Comparison of ENCODE assay signal across 8 cellular contexts in the genomic region with DNA sequence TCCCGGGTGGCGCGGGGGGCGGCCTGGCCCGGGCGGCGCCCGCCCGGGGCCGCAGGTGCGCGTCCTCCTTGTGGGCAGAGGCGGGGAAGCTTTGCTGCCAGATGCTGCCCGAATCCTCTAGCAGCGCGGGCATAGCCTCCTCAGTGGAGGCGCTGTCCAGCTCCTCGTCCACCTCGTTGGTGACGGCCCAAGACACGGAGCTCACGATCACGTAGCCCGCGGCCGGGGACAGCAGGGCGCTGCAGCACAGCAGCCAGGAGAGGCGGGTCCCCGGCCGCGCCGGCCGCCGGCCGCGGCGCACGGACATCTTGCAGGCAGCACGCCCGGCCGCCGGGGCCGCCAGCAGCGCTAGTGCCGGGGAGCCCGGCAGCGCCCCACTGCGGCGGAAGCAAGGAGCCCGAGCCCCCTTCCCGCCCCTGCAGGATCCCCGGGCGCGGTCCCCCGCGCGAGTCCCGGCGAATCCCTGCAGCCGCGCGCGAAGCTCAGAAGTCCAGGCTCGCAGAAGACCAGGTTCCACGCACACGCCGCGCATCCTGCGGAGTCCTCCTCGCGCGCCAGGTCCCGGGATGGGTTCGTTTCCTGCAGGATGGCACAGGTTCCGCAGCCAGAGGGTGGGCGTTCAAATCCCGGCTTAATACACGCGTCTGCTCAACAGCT. TPM values are rescaled to one million over a fixed set of nuclear protein-coding genes. Genes with fewer than 3 reads are reported as not detected.
DNase-seq lines count a peak whose midpoint lies in the region; ATAC-seq and TF ChIP-seq lines count a peak whose summit lies in the region.

A gene with protein sequence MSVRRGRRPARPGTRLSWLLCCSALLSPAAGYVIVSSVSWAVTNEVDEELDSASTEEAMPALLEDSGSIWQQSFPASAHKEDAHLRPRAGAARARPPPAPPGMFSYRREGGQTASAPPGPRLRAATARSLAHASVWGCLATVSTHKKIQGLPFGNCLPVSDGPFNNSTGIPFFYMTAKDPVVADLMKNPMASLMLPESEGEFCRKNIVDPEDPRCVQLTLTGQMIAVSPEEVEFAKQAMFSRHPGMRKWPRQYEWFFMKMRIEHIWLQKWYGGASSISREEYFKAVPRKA (minus strand): TSS at position 353 of the 657 bp plus-strand sequence. CDS start 46 bp downstream, at position 307.

- WGBS in ovary, 3 donors = 0 to 1% (median 0%) methylated on average over 62 to 79 of the region's 79 CpGs

- no peaks in the 10 kb centered on the region for H3K9me3 Mint-ChIP-seq in activated naive CD8-positive, alpha-beta T cell treated with anti-CD3 and anti-CD28 coated beads, Interleukin-2, amount 10 ng/mL, durations not matched to agents 7 days and 5 days

- peak within 1 kb of the TSS; percentile 58 for H3K4me3 Mint-ChIP-seq in activated naive CD8-positive, alpha-beta T cell treated with anti-CD3 and anti-CD28 coated beads, Interleukin-2, amount 10 ng/mL, durations not matched to agents 7 days and 5 days

- no peak within 1 kb of the TSS for H3K27ac ChIP-seq in AG04450 (ENCODE audit: low read depth, low read length)
- no peak within 1 kb of the TSS for H3K27ac ChIP-seq in ovary
- H3K27ac ChIP-seq in tibial artery = no peak within 1 kb of the TSS

- no peak within 1 kb of the TSS for H3K27ac Mint-ChIP-seq in activated naive CD8-positive, alpha-beta T cell treated with anti-CD3 and anti-CD28 coated beads, Interleukin-2, amount 10 ng/mL, durations not matched to agents 7 days and 5 days

- no peaks in the 10 kb centered on the region for H3K36me3 Mint-ChIP-seq in activated naive CD8-positive, alpha-beta T cell treated with anti-CD3 and anti-CD28 coated beads, Interleukin-2, amount 10 ng/mL, durations not matched to agents 7 days and 5 days

- peaks cover 25% of the 10 kb centered on the region for H3K27me3 ChIP-seq in AG04450 (ENCODE audit: control insufficient read depth, insufficient read depth, low read length)
- peaks cover 26% of the 10 kb centered on the region for H3K27me3 ChIP-seq in HAP-1 (ENCODE audit: low read depth)
- H3K27me3 ChIP-seq in ovary = no peaks in the 10 kb centered on the region
- H3K27me3 ChIP-seq in tibial artery = peaks cover 0 to 66% of the 10 kb centered on the region in 2 donors

- H3K9me3 ChIP-seq in AG04450 (ENCODE audit: control insufficient read depth, insufficient read depth, low read length) (no peaks in the 10 kb centered on the region), HAP-1 (no peaks in the 10 kb centered on the region), ovary (no peaks in the 10 kb centered on the region), tibial artery (no peaks in the 10 kb centered on the region)

- ATAC-seq in activated naive CD8-positive, alpha-beta T cell treated with anti-CD3 and anti-CD28 coated beads, Interleukin-2, amount 10 ng/mL, durations not matched to agents 7 days and 5 days (ENCODE audit: low read depth) = peak; percentile 83
- peak; percentile 95 for ATAC-seq in Right ventricle myocardium superior (ENCODE audit: poor library complexity)

- peak; percentile 52 for TF ChIP-seq CTCF in AG04450 (IDR thresholded peaks at IDR 0.05; ENCODE audit: low read depth, low read length)
- TF ChIP-seq CTCF in ovary (IDR thresholded peaks at IDR 0.05) = peak in 1 of 3 donors; percentile 30
- TF ChIP-seq CTCF in tibial artery (IDR thresholded peaks at IDR 0.05) = peak; percentile 22 to 25

- in situ Hi-C loops in HAP-1 (cut with MboI; ENCODE audit: low sequenced_read_pairs) = no loop called here

- H3K36me3 ChIP-seq in HAP-1 (replicated peaks) (no peaks in the 10 kb centered on the region), ovary (no peaks in the 10 kb centered on the region), tibial artery (no peaks in the 10 kb centered on the region)

- peaks cover 69% of the 10 kb centered on the region for H3K27me3 Mint-ChIP-seq in activated naive CD8-positive, alpha-beta T cell treated with anti-CD3 and anti-CD28 coated beads, Interleukin-2, amount 10 ng/mL, durations not matched to agents 7 days and 5 days

- H3K4me1 ChIP-seq in HAP-1 (peaks cover 6% of the 10 kb centered on the region; the same call in 1 of the 2 replicates), ovary (ENCODE audit: insufficient read depth) (no peaks in the 10 kb centered on the region), tibial artery (peaks cover 0 to 17% (median 13%) of the 10 kb centered on the region in 4 donors)

- POLR2A ChIA-PET in AG04450 (lab: Yijun Ruan, JAX) = no interaction called here
- POLR2A ChIA-PET in activated naive CD8-positive, alpha-beta T cell treated with anti-CD3 and anti-CD28 coated beads, Interleukin-2, amount 10 ng/mL, durations not matched to agents 7 days and 5 days (lab: Charles Lee) = interaction anchor here (1.0 to 2.2 kb wide), 2 partner anchors 78 to 134 kb away, joined by 5 to 10 read pairs; a partner anchor contains a TSS

- H3K4me3 ChIP-seq in AG04450 (ENCODE audit: low read depth, low read length) (peak within 1 kb of the TSS; percentile 65), HAP-1 (peak within 1 kb of the TSS; percentile 31), ovary (peak within 1 kb of the TSS; percentile 8), tibial artery (peak within 1 kb of the TSS; percentile 36 to 50)

- intact Hi-C loops in Right ventricle myocardium superior (cut with DNase I) (no loop called here), ovary (cut with DNase I) (no loop called here), tibial artery (cut with DNase I; ENCODE audit: low total_unique reads) (no loop called here)

- CTCF ChIA-PET in AG04450 (lab: Charles Lee) = interaction anchor here (0.5 to 4.0 kb wide), 22 partner anchors 9 to 1193 kb away, joined by 3 to 28 read pairs (median 3); no protein-coding TSS in a partner anchor

- TF ChIP-seq POLR2A in ovary (IDR thresholded peaks at IDR 0.05) = no peak

- DNase-seq in AG04450 (ENCODE audit: low read depth, low spot score) (no peak), HAP-1 (ENCODE audit: low spot score in 2 of 2) (peak; percentile 37 to 77), SK-N-DZ (ENCODE audit: low spot score) (peak; percentile 49), Right ventricle myocardium superior (peak; percentile 79), ovary (peak; percentile 27 to 74 (median 47)), tibial artery (peak; percentile 24 to 71), NCI-H1436 treated with DMSO at 0.1 percent for 48 hours (lab: John Stamatoyannopoulos, UW) (no peak)
- DNase-seq in activated naive CD8-positive, alpha-beta T cell treated with anti-CD3 and anti-CD28 coated beads, Interleukin-2, amount 10 ng/mL, durations not matched to agents 7 days and 5 days = peak; percentile 82

- peaks cover 7% of the 10 kb centered on the region for H3K4me1 Mint-ChIP-seq in activated naive CD8-positive, alpha-beta T cell treated with anti-CD3 and anti-CD28 coated beads, Interleukin-2, amount 10 ng/mL, durations not matched to agents 7 days and 5 days

- no peak for TF ChIP-seq EP300 in ovary (IDR thresholded peaks at IDR 0.05)

RNA-seq across cellular contexts. Expression of the gene that starts here (rescaled TPM):
- not detected in 2 replicates for polyA plus RNA-seq in AG04450 (2011; rRNA removed)
- 0.04 TPM in 1 of 2 replicates, not detected in the other for polyA minus RNA-seq in AG04450 (2011; rRNA and poly(A)+ RNA removed)
- polyA plus RNA-seq in SK-N-DZ (2014; cell fraction: cytosol; rRNA removed) = 0.48 TPM in 1 of 2 replicates, not detected in the other
- not detected in 2 replicates for polyA plus RNA-seq in SK-N-DZ (2014; cell fraction: nucleus; rRNA removed)
- total RNA-seq in activated naive CD8-positive, alpha-beta T cell treated with anti-CD3 and anti-CD28 coated beads, Interleukin-2, amount 10 ng/mL, durations not matched to agents 7 days and 5 days = not detected
- not detected for total RNA-seq in Right ventricle myocardium superior
- total RNA-seq in ovary = under 1 TPM in 6 of 7 donors, not detected in 1; 0.05 to 0.57 (median 0.36) TPM
- polyA plus RNA-seq in ovary = under 1 TPM; 0.04 to 0.05 TPM

Comparison
In these comparisons a context has a peak if more than half of its experiments do, and no peak if none do; other contexts are left out.
1. Peak in DNase-seq and ATAC-seq in activated naive CD8-positive, alpha-beta T cell treated with anti-CD3 and anti-CD28 coated beads, Interleukin-2, amount 10 ng/mL, durations not matched to agents 7 days and 5 days; RNA of the gene not detected or under 1 TPM.
2. Peak in DNase-seq and ATAC-seq in Right ventricle myocardium superior; RNA of the gene not detected or under 1 TPM.
3. Peak in DNase-seq and H3K4me3 ChIP-seq in ovary; RNA of the gene not detected or under 1 TPM.
4. DNase-seq: peak in HAP-1 (2 of 2), SK-N-DZ (single experiment) and tibial artery (2 of 2); none in AG04450 (single experiment) and NCI-H1436 treated with DMSO at 0.1 percent for 48 hours (single experiment).
5. H3K4me3 ChIP-seq: peak in every context shown above with its lines; median percentile 65 in AG04450; 43 in tibial artery; 31 in HAP-1; 8 in ovary.